Comparison of ENCODE assay signal across 1 cellular context in the genomic region with DNA sequence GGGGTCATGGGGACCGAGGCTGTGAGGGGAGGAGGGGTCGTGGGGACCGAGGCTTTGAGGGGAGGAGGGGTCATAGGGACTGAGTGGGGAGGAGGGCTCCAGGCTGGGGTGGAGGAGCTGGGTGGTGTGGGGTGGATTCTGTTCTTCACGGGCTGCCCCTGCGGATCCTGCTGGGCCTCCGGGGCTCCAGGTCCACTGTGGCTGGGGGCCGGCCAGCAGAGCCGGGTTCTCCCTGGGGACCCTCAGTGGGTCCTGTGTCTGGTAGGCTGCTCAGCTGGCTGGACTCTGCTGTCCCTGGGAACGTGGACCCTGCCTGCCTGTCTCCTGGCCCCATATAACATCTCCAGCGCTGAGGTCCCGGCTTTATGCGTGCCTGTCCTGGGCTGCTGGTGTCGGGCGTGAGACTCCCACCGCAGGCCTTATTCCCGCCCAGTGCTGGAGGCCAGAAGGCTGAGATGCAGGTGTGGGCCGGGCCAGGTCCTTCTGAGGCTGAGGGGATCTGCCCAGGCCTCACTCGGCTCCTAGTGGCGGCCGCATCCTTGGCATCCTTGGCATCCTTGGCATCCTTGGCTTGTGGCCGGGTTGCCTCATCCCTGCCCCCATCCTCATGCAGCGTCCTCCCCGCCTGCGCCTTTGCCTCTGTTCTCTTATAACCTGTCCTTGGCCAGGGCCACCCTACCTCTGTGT.
TF ChIP-seq lines count a peak whose summit lies in the region.

No MANE protein-coding gene starts in this region.

TF ChIP-seq in IMR-90, 13 proteins besides CTCF, POLR2A, EP300 and RAD21:
- TF ChIP-seq, protein P1, sequence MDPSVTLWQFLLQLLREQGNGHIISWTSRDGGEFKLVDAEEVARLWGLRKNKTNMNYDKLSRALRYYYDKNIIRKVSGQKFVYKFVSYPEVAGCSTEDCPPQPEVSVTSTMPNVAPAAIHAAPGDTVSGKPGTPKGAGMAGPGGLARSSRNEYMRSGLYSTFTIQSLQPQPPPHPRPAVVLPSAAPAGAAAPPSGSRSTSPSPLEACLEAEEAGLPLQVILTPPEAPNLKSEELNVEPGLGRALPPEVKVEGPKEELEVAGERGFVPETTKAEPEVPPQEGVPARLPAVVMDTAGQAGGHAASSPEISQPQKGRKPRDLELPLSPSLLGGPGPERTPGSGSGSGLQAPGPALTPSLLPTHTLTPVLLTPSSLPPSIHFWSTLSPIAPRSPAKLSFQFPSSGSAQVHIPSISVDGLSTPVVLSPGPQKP (IDR thresholded peaks at IDR 0.05; ENCODE audit: borderline replicate concordance, low read depth, low read length): no peak
- TF ChIP-seq CEBPB (IDR thresholded peaks at IDR 0.05; ENCODE audit: low read depth, low read length) (no peak), CHD1 (IDR thresholded peaks at IDR 0.05; ENCODE audit: low read depth, low read length) (no peak), NFE2L2 (IDR thresholded peaks at IDR 0.05; ENCODE audit: low read depth, low read length) (no peak), RFX5 (IDR thresholded peaks at IDR 0.05; ENCODE audit: low read depth, low read length) (no peak)
